Comparison of ENCODE assay signal across 1 cellular context in genomic region chrX:56281789-56282188, GRCh38.
TF ChIP-seq lines count a peak whose summit lies in the region.

No MANE protein-coding gene starts in this region.

TF ChIP-seq in H1, 55 proteins besides CTCF, POLR2A, EP300 and RAD21 (continued from another document):
- TF ChIP-seq TCF12 (IDR thresholded peaks at IDR 0.05; ENCODE audit: low read depth, low read length) (no peak), BACH1 (IDR thresholded peaks at IDR 0.05; ENCODE audit: low read length) (no peak), TAF7 (optimal IDR thresholded peaks at IDR 0.05; ENCODE audit: borderline replicate concordance, low read depth, low read length) (no peak), CHD7 (IDR thresholded peaks at IDR 0.05; ENCODE audit: insufficient replicate concordance, low read length) (no peak), JUN (IDR thresholded peaks at IDR 0.05; ENCODE audit: low read depth, low read length) (no peak), TEAD4 (IDR thresholded peaks at IDR 0.05; ENCODE audit: low read depth, low read length) (no peak)
